In genomic region chr1:100265931-100266830, GRCh38 we compare ENCODE assay signal across 8 cellular contexts. TPM values are rescaled to one million over a fixed set of nuclear protein-coding genes. Genes with fewer than 3 reads are reported as not detected.
DNase-seq lines count a peak whose midpoint lies in the region; ATAC-seq and TF ChIP-seq lines count a peak whose summit lies in the region.

Gene RTCA, plus strand, starts transcription at chr1:100266216. Its CDS starts 160 bp downstream, at chr1:100266376.

- H3K36me3 ChIP-seq in GM06990 (ENCODE audit: control insufficient read depth, insufficient read depth, low read length), result peaks cover 11% of the 10 kb centered on the region
- no peaks in the 10 kb centered on the region for H3K36me3 ChIP-seq in testis (ENCODE audit: low read depth, missing control alignments)

- ATAC-seq in HG02588 (IDR thresholded peaks at IDR 0.05; ENCODE audit: unreplicated experiment) (peak; percentile 98), SK-N-SH treated with all-trans-retinoic acid at 6 μM for 48 hours (peak; percentile 99), omental fat pad (ENCODE audit: low FRiP score) (peak; percentile 99)
- ATAC-seq in activated naive CD4-positive, alpha-beta T cell treated with anti-CD3 and anti-CD28 coated beads, Interleukin-2, amount 50 U/mL, for 72 hours, result peak; percentile 95 to 96

- peak within 1 kb of the TSS; percentile 97 to 99 for H3K27ac Mint-ChIP-seq in activated naive CD4-positive, alpha-beta T cell treated with anti-CD3 and anti-CD28 coated beads, Interleukin-2, amount 50 U/mL, for 72 hours

- H3K4me3 ChIP-seq in GM06990 (replicated peaks; ENCODE audit: low read depth, low read length) (peak within 1 kb of the TSS; percentile 100), testis (peak within 1 kb of the TSS; percentile 89 to 95)

- TF ChIP-seq POLR2A in testis (IDR thresholded peaks at IDR 0.05), result no peak

- peaks cover 21 to 45% of the 10 kb centered on the region in 2 donors for H3K36me3 Mint-ChIP-seq in activated naive CD4-positive, alpha-beta T cell treated with anti-CD3 and anti-CD28 coated beads, Interleukin-2, amount 50 U/mL, for 72 hours

- intact Hi-C loops in testis (cut with DNase I; ENCODE audit: low total_unique reads), result no loop called here

- H3K9me3 Mint-ChIP-seq in activated naive CD4-positive, alpha-beta T cell treated with anti-CD3 and anti-CD28 coated beads, Interleukin-2, amount 50 U/mL, for 72 hours, result peaks cover 0 to 4% of the 10 kb centered on the region in 2 donors

- WGBS in testis, 2 donors, result 0% methylated on average over 23 to 56 of the region's 56 CpGs

- H3K27me3 ChIP-seq in GM06990 (replicated peaks; ENCODE audit: control insufficient read depth, insufficient read depth, low read length), result no peaks in the 10 kb centered on the region
- H3K27me3 ChIP-seq in testis, result no peaks in the 10 kb centered on the region

- TF ChIP-seq CTCF in GM06990 (IDR thresholded peaks at IDR 0.05; ENCODE audit: insufficient read depth, low read length, poor library complexity, severe bottlenecking), result no peak
- TF ChIP-seq CTCF in omental fat pad (IDR thresholded peaks at IDR 0.05), result no peak
- no peak for TF ChIP-seq CTCF in testis (IDR thresholded peaks at IDR 0.05)

- peaks cover 7% of the 10 kb centered on the region for H3K4me1 ChIP-seq in testis

- DNase-seq in GM06990 (ENCODE audit: extremely low read depth, insufficient read length) (peak; percentile 93), NCI-H1092 (lab: John Stamatoyannopoulos, UW) (peak; percentile 93), glomerular endothelial cell (ENCODE audit: extremely low read depth, low read depth, low spot score) (peak; percentile 81), omental fat pad (ENCODE audit: low spot score) (peak; percentile 93), testis (peak; percentile 97)
- DNase-seq in activated naive CD4-positive, alpha-beta T cell treated with anti-CD3 and anti-CD28 coated beads, Interleukin-2, amount 50 U/mL, for 72 hours (ENCODE audit: low spot score in 2 of 2), result peak; percentile 92 to 95

- no peaks in the 10 kb centered on the region for H3K9me3 ChIP-seq in testis

- peak within 1 kb of the TSS; percentile 72 to 83 for H3K27ac ChIP-seq in testis

TF ChIP-seq in SK-N-SH treated with all-trans-retinoic acid at 6 μM for 48 hours, 23 proteins besides CTCF, POLR2A, EP300 and RAD21:
- TF ChIP-seq SNAI2 (CRISPR knock-in tag; IDR thresholded peaks at IDR 0.05) (no peak), POU6F1 (CRISPR knock-in tag; IDR thresholded peaks at IDR 0.05; ENCODE audit: borderline replicate concordance, low read depth) (no peak), RARB (CRISPR knock-in tag; IDR thresholded peaks at IDR 0.05) (no peak), TCF4 (CRISPR knock-in tag; IDR thresholded peaks at IDR 0.05; ENCODE audit: borderline replicate concordance) (no peak), ZFP3 (CRISPR knock-in tag; IDR thresholded peaks at IDR 0.05) (no peak), PPARA (CRISPR knock-in tag; IDR thresholded peaks at IDR 0.05; ENCODE audit: borderline replicate concordance) (no peak), ZFP30 (CRISPR knock-in tag; IDR thresholded peaks at IDR 0.05) (no peak), CREB5 (CRISPR knock-in tag; IDR thresholded peaks at IDR 0.05; ENCODE audit: low read depth) (no peak), ZNF70 (CRISPR knock-in tag; IDR thresholded peaks at IDR 0.05) (no peak), ZNF565 (CRISPR knock-in tag; conservative IDR thresholded peaks at IDR 0.05; ENCODE audit: low read depth) (no peak)

RNA-seq across cellular contexts. Expression of gene RTCA, which starts in this region (rescaled TPM):
- total RNA-seq in activated naive CD4-positive, alpha-beta T cell treated with anti-CD3 and anti-CD28 coated beads, Interleukin-2, amount 50 U/mL, for 72 hours, result 10 to 100 TPM; 33.4 to 42.6 TPM
- total RNA-seq in glomerular endothelial cell (28.4 and 35.1 TPM in 2 replicates), omental fat pad (10 to 100 TPM; 15.9 to 29.1 (median 19.4) TPM), testis (10 to 100 TPM; 24.2 to 30.0 TPM)
- polyA plus RNA-seq in testis (ENCODE audit: insufficient read depth, low read depth, low replicate concordance), result 20.9 TPM

Comparison
In these comparisons a context has a peak if more than half of its experiments do, and no peak if none do; other contexts are left out.
1. Peak in every context shown above with its lines: DNase-seq, ATAC-seq, H3K4me3 ChIP-seq and H3K27ac ChIP-seq.